ENCODE assay signal across 13 cellular contexts in the genomic region with DNA sequence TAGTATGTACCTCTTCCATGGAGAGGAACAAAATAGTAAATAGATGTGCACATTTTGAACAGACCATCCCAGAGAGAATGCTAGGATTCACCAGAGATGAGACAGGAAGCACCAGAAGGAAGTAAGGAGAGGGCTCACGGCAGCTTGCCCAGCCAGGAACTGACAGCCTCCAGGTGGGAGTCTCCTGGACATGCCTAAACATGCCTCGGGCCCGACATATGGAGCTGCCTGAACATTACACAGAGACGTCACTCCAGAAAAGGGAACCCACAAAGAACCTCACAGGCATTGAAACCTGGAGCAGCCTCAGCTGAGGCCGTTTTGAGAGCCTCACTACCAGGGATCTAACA.
DNase-seq lines count a peak whose midpoint lies in the region; ATAC-seq and FAIRE-seq lines count a peak whose summit lies in the region.
"Had no signal": no experiment of that assay in that cellular context is flagged by ENCODE, and none has a peak within 500 bp of the region (broad histone marks: within the 10 kb centered on the region; RNA-seq: fewer than 3 reads in every experiment).

No MANE protein-coding gene starts in this region.

- peaks cover 20% of the 10 kb centered on the region for H3K4me1 Mint-ChIP-seq in activated naive CD8-positive, alpha-beta T cell treated with anti-CD3 and anti-CD28 coated beads, Interleukin-2, amount 10 ng/mL, durations not matched to agents 7 days and 5 days
- peaks cover 12% of the 10 kb centered on the region for H3K4me1 Mint-ChIP-seq in activated naive CD8-positive, alpha-beta T cell treated with anti-CD3 and anti-CD28 coated beads, Interleukin-2, amount 50 U/mL, for 24 hours

- H3K27me3 Mint-ChIP-seq in activated naive CD8-positive, alpha-beta T cell treated with anti-CD3 and anti-CD28 coated beads, Interleukin-2, amount 10 ng/mL, durations not matched to agents 7 days and 5 days: no peaks in the 10 kb centered on the region
- H3K27me3 Mint-ChIP-seq in activated naive CD8-positive, alpha-beta T cell treated with anti-CD3 and anti-CD28 coated beads, Interleukin-2, amount 50 U/mL, for 24 hours: no peaks in the 10 kb centered on the region

- POLR2A ChIA-PET in activated naive CD8-positive, alpha-beta T cell treated with anti-CD3 and anti-CD28 coated beads, Interleukin-2, amount 10 ng/mL, durations not matched to agents 7 days and 5 days (lab: Charles Lee): interaction anchor here (0.8 kb wide), 1 partner anchor 49 kb away, joined by 3 read pairs; no protein-coding TSS in a partner anchor

- H3K27ac Mint-ChIP-seq in activated naive CD8-positive, alpha-beta T cell treated with anti-CD3 and anti-CD28 coated beads, Interleukin-2, amount 10 ng/mL, durations not matched to agents 7 days and 5 days: peak overlapping the region; percentile 82
- no peak overlapping the region for H3K27ac Mint-ChIP-seq in activated naive CD8-positive, alpha-beta T cell treated with anti-CD3 and anti-CD28 coated beads, Interleukin-2, amount 50 U/mL, for 24 hours

- DNase-seq in activated naive CD8-positive, alpha-beta T cell treated with anti-CD3 and anti-CD28 coated beads, Interleukin-2, amount 10 ng/mL, durations not matched to agents 7 days and 5 days: no peak
- DNase-seq in activated naive CD8-positive, alpha-beta T cell treated with anti-CD3 and anti-CD28 coated beads, Interleukin-2, amount 50 U/mL, for 24 hours: no peak
- DNase-seq in NCI-H345 (lab: John Stamatoyannopoulos, UW) (peak; percentile 61), cerebellar cortex (ENCODE audit: low spot score) (peak; percentile 50), urothelium cell line (ENCODE audit: low spot score) (peak; percentile 29), posterior vena cava (ENCODE audit: low spot score) (no peak)
- DNase-seq: activated gamma-delta T cell; central memory CD4-positive, alpha-beta T cell; NCI-H2227 treated with DMSO at 0.1 percent for 48 hours; SHP77 had no signal

- intact Hi-C loops in posterior vena cava (cut with DNase I): no loop called here

- no peaks in the 10 kb centered on the region for H3K9me3 Mint-ChIP-seq in activated naive CD8-positive, alpha-beta T cell treated with anti-CD3 and anti-CD28 coated beads, Interleukin-2, amount 10 ng/mL, durations not matched to agents 7 days and 5 days
- no peaks in the 10 kb centered on the region for H3K9me3 Mint-ChIP-seq in activated naive CD8-positive, alpha-beta T cell treated with anti-CD3 and anti-CD28 coated beads, Interleukin-2, amount 50 U/mL, for 24 hours

- peak overlapping the region; percentile 17 for H3K4me3 Mint-ChIP-seq in activated naive CD8-positive, alpha-beta T cell treated with anti-CD3 and anti-CD28 coated beads, Interleukin-2, amount 10 ng/mL, durations not matched to agents 7 days and 5 days
- no peak overlapping the region for H3K4me3 Mint-ChIP-seq in activated naive CD8-positive, alpha-beta T cell treated with anti-CD3 and anti-CD28 coated beads, Interleukin-2, amount 50 U/mL, for 24 hours

- H3K36me3 Mint-ChIP-seq in activated naive CD8-positive, alpha-beta T cell treated with anti-CD3 and anti-CD28 coated beads, Interleukin-2, amount 10 ng/mL, durations not matched to agents 7 days and 5 days: no peaks in the 10 kb centered on the region
- H3K36me3 Mint-ChIP-seq in activated naive CD8-positive, alpha-beta T cell treated with anti-CD3 and anti-CD28 coated beads, Interleukin-2, amount 50 U/mL, for 24 hours (ENCODE audit: low read depth): no peaks in the 10 kb centered on the region

- no peak for FAIRE-seq in urothelium cell line (lab: Jason Lieb, UNC)
- FAIRE-seq: islet of Langerhans had no signal

- ATAC-seq in activated naive CD8-positive, alpha-beta T cell treated with anti-CD3 and anti-CD28 coated beads, Interleukin-2, amount 10 ng/mL, durations not matched to agents 7 days and 5 days (ENCODE audit: low read depth): no peak
- ATAC-seq in activated naive CD8-positive, alpha-beta T cell treated with anti-CD3 and anti-CD28 coated beads, Interleukin-2, amount 50 U/mL, for 24 hours: no peak
- ATAC-seq in GM18502 (IDR thresholded peaks at IDR 0.05; ENCODE audit: poor library complexity, unreplicated experiment): no peak
- ATAC-seq in HG03196 (IDR thresholded peaks at IDR 0.05; ENCODE audit: unreplicated experiment): no peak

Comparison
In these comparisons a context has a peak if more than half of its experiments do, and no peak if none do; other contexts are left out.
1. DNase-seq: peak in NCI-H345 (single experiment), cerebellar cortex (single experiment) and urothelium cell line (single experiment); none in activated naive CD8-positive, alpha-beta T cell treated with anti-CD3 and anti-CD28 coated beads, Interleukin-2, amount 10 ng/mL, durations not matched to agents 7 days and 5 days (single experiment), activated naive CD8-positive, alpha-beta T cell treated with anti-CD3 and anti-CD28 coated beads, Interleukin-2, amount 50 U/mL, for 24 hours (single experiment) and posterior vena cava (single experiment).